In genomic region chr3:160804762-160805161, GRCh38 we compare ENCODE assay signal across 13 cellular contexts. TPM values are rescaled to one million over a fixed set of nuclear protein-coding genes. Genes with fewer than 3 reads are reported as not detected.
A peak's percentile ranks its signal among the peaks of the same experiment; 100 is the strongest.
DNase-seq lines count a peak whose midpoint lies in the region; ATAC-seq and TF ChIP-seq lines count a peak whose summit lies in the region.
"Had no signal": no experiment of that assay in that cellular context is flagged by ENCODE, and none has a peak within 500 bp of the region (broad histone marks: within the 10 kb centered on the region; RNA-seq: fewer than 3 reads in every experiment).

No MANE protein-coding gene starts in this region.

- no peaks in the 10 kb centered on the region for H3K27me3 ChIP-seq in heart left ventricle
- H3K27me3 ChIP-seq: Peyer's patch, upper lobe of left lung had no signal

- in situ Hi-C loops in SK-MEL-5 (cut with HindIII; ENCODE audit: low pct_unique_long_range_greater_than_20kb, low sequenced_read_pairs) = no loop called here

- 0 to 9% (median 4%) methylated on average over 1 of the region's 1 CpG; no CpG with 5 or more reads in 1 of the 4 donors for WGBS in heart left ventricle, 4 donors

- H3K27ac ChIP-seq in heart left ventricle = peak overlapping the region; percentile 27 to 85 (median 70)
- H3K27ac ChIP-seq: 22Rv1, Peyer's patch, upper lobe of left lung had no signal

- no peak for TF ChIP-seq CTCF in heart left ventricle (IDR thresholded peaks at IDR 0.05)
- TF ChIP-seq CTCF in omental fat pad (IDR thresholded peaks at IDR 0.05) = no peak

- no peak for TF ChIP-seq POLR2A in heart left ventricle (IDR thresholded peaks at IDR 0.05)

- peaks cover 0 to 63% (median 44%) of the 10 kb centered on the region in 12 donors for H3K4me1 ChIP-seq in heart left ventricle
- H3K4me1 ChIP-seq: Peyer's patch had no signal

- intact Hi-C loops in heart left ventricle (cut with DNase I) = loop anchor here in 3 of 10 donors (5.0 kb wide), 1 partner anchor 47 kb away; the partner anchor contains the start of gene PPM1L (in 3 of the 3)

- no peaks in the 10 kb centered on the region for H3K36me3 ChIP-seq in heart left ventricle
- H3K36me3 ChIP-seq: Peyer's patch, upper lobe of left lung had no signal

- H3K9me3 ChIP-seq in heart left ventricle = no peaks in the 10 kb centered on the region
- H3K9me3 ChIP-seq: Peyer's patch, upper lobe of left lung had no signal

- H3K4me3 ChIP-seq in heart left ventricle = no peak overlapping the region
- H3K4me3 ChIP-seq: Peyer's patch, upper lobe of left lung had no signal

- DNase-seq in DMS79 treated with DMSO at 0.1 percent for 48 hours (lab: John Stamatoyannopoulos, UW) (peak; percentile 15), DMS79 (lab: John Stamatoyannopoulos, UW) (no peak), SK-MEL-5 (ENCODE audit: low read depth, low spot score) (peak; percentile 56), heart left ventricle (peak; percentile 60 to 84 (median 71)), smooth muscle cell of the brain vasculature (ENCODE audit: low read depth, low spot score) (peak; percentile 6), omental fat pad (ENCODE audit: low spot score) (no peak), NCI-H128 (lab: John Stamatoyannopoulos, UW; ENCODE audit: unreplicated experiment) (no peak)
- DNase-seq: activated naive CD8-positive, alpha-beta T cell treated with anti-CD3 and anti-CD28 coated beads, Interleukin-2, amount 50 U/mL, for 24 hours; Peyer's patch; stimulated activated CD4-positive, alpha-beta T cell treated with anti-CD3 and anti-CD28 coated beads, Interleukin-2, amount 100 ng/mL, for 48 hours; upper lobe of left lung had no signal

- ATAC-seq in heart left ventricle (peak; percentile 69 to 82 (median 80)), omental fat pad (ENCODE audit: low FRiP score) (no peak), GM19395 (IDR thresholded peaks at IDR 0.05; ENCODE audit: unreplicated experiment) (no peak)
- ATAC-seq: activated naive CD8-positive, alpha-beta T cell treated with anti-CD3 and anti-CD28 coated beads, Interleukin-2, amount 50 U/mL, for 24 hours had no signal

RNA-seq across cellular contexts. Expression of gene PPM1L, which starts 48.7 kb away (rescaled TPM):
- total RNA-seq in SK-MEL-5 (2014; rRNA removed; shearing (Covaris generic)) = 1.0 and 1.1 TPM in 2 replicates
- 0.86 and 1.7 TPM in 2 replicates for polyA plus RNA-seq in SK-MEL-5 (2015; cell fraction: cytosol; rRNA removed)
- polyA plus RNA-seq in SK-MEL-5 (2015; cell fraction: nucleus; rRNA removed) = 0.74 and 1.3 TPM in 2 replicates
- total RNA-seq in heart left ventricle (10 to 100 TPM; 31.4 to 89.6 (median 45.9) TPM), omental fat pad (10 to 100 TPM; 13.5 to 30.4 (median 18.0) TPM)
- polyA plus RNA-seq in heart left ventricle = 10 to 100 TPM in 1 of 2 donors, 1 to 10 TPM in 1; 6.2 to 14.9 TPM

Comparison
In these comparisons a context has a peak if more than half of its experiments do, and no peak if none do; other contexts are left out.
1. DNase-seq: peak in DMS79 treated with DMSO at 0.1 percent for 48 hours (single experiment), SK-MEL-5 (single experiment), heart left ventricle (5 of 5) and smooth muscle cell of the brain vasculature (single experiment); none in DMS79 (single experiment), omental fat pad (single experiment) and NCI-H128 (single experiment).
2. ATAC-seq: peak in heart left ventricle (4 of 4); none in omental fat pad (single experiment) and GM19395 (single experiment).